ENCODE assay signal across 26 cellular contexts in the genomic region with DNA sequence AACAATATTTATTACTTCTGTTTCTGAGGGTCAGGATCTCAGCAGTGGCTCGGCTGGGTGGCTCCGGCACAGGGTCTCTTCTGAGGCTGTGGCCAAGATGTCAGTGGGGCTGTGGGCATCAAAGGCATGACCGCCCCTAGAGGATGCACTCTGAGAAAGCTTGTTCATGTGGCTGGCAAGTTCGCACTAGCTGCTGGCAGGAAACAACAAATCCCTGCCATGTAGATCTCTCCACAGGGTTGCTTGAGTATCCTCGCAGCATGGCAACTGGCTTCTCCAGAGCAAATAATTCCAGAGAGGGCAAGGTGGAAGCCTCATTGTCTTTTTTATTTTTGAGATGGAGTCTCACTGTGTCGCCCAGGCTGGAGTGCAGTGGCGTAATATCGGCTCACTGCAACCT. TPM values are rescaled to one million over a fixed set of nuclear protein-coding genes. Genes with fewer than 3 reads are reported as not detected.
"Had no signal": no experiment of that assay in that cellular context is flagged by ENCODE, and none has a peak within 500 bp of the region (broad histone marks: within the 10 kb centered on the region; RNA-seq: fewer than 3 reads in every experiment).

No MANE protein-coding gene starts in this region.

- H3K36me3 ChIP-seq: breast epithelium, cardiac muscle cell had no signal

- H3K27ac ChIP-seq: ascending aorta, breast epithelium, cardiac muscle cell, epithelial cell of prostate, esophagus squamous epithelium, gastroesophageal sphincter had no signal

- H3K27ac Mint-ChIP-seq: activated CD4-positive, alpha-beta memory T cell treated with anti-CD3 and anti-CD28 coated beads, Interleukin-2, amount 10 ng/mL, durations not matched to agents 7 days and 5 days; activated CD4-positive, alpha-beta T cell treated with anti-CD3 and anti-CD28 coated beads, Interleukin-2, amount 10 ng/mL, durations not matched to agents 7 days and 5 days; activated naive CD4-positive, alpha-beta T cell treated with anti-CD3 and anti-CD28 coated beads, Interleukin-2, amount 10 ng/mL, durations not matched to agents 7 days and 5 days; activated naive CD8-positive, alpha-beta T cell treated with anti-CD3 and anti-CD28 coated beads, Interleukin-2, amount 10 ng/mL, durations not matched to agents 7 days and 5 days; activated T-cell treated with anti-CD3 and anti-CD28 coated beads, Interleukin-2, amount 50 U/mL, for 24 hours; activated T-cell treated with anti-CD3 and anti-CD28 coated beads, Interleukin-2, amount 50 U/mL, for 72 hours had no signal

- H3K9me3 Mint-ChIP-seq: activated CD4-positive, alpha-beta memory T cell treated with anti-CD3 and anti-CD28 coated beads, Interleukin-2, amount 10 ng/mL, durations not matched to agents 7 days and 5 days; activated CD4-positive, alpha-beta T cell treated with anti-CD3 and anti-CD28 coated beads, Interleukin-2, amount 10 ng/mL, durations not matched to agents 7 days and 5 days; activated naive CD4-positive, alpha-beta T cell treated with anti-CD3 and anti-CD28 coated beads, Interleukin-2, amount 10 ng/mL, durations not matched to agents 7 days and 5 days; activated naive CD4-positive, alpha-beta T cell treated with anti-CD3 and anti-CD28 coated beads, Interleukin-2, amount 50 U/mL, for 72 hours; activated naive CD8-positive, alpha-beta T cell treated with anti-CD3 and anti-CD28 coated beads, Interleukin-2, amount 10 ng/mL, durations not matched to agents 7 days and 5 days; activated T-cell treated with anti-CD3 and anti-CD28 coated beads, Interleukin-2, amount 50 U/mL, for 24 hours; activated T-cell treated with anti-CD3 and anti-CD28 coated beads, Interleukin-2, amount 50 U/mL, for 72 hours had no signal

- DNase-seq: activated CD4-positive, alpha-beta memory T cell treated with anti-CD3 and anti-CD28 coated beads, Interleukin-2, amount 10 ng/mL, durations not matched to agents 7 days and 5 days; activated CD4-positive, alpha-beta T cell treated with anti-CD3 and anti-CD28 coated beads for 1 hour; activated CD4-positive, alpha-beta T cell treated with anti-CD3 and anti-CD28 coated beads for 4 hours; activated CD4-positive, alpha-beta T cell treated with anti-CD3 and anti-CD28 coated beads, Interleukin-2, amount 10 ng/mL, durations not matched to agents 7 days and 5 days; activated CD4-positive, alpha-beta T cell treated with anti-CD3 and anti-CD28 coated beads, Interleukin-2, amount 50 U/mL, for 4 hours; activated CD8-positive, alpha-beta memory T cell treated with anti-CD3 and anti-CD28 coated beads, Interleukin-2, amount 50 U/mL, for 48 hours; activated gamma-delta T cell; activated naive CD4-positive, alpha-beta T cell; activated naive CD4-positive, alpha-beta T cell treated with anti-CD3 and anti-CD28 coated beads, Interleukin-2, amount 10 ng/mL, durations not matched to agents 7 days and 5 days; activated naive CD8-positive, alpha-beta T cell treated with anti-CD3 and anti-CD28 coated beads, Interleukin-2, amount 10 ng/mL, durations not matched to agents 7 days and 5 days; activated T-cell treated with anti-CD3 and anti-CD28 coated beads for 4 hours; activated T-cell treated with anti-CD3 and anti-CD28 coated beads, Interleukin-2, amount 50 U/mL, for 24 hours; activated T-cell treated with anti-CD3 and anti-CD28 coated beads, Interleukin-2, amount 50 U/mL, for 72 hours; central memory CD4-positive, alpha-beta T cell; effector CD8-positive, alpha-beta T cell; esophagus squamous epithelium; foreskin melanocyte; head of caudate nucleus; T-helper 2 cell had no signal

- H3K27me3 Mint-ChIP-seq: activated CD4-positive, alpha-beta memory T cell treated with anti-CD3 and anti-CD28 coated beads, Interleukin-2, amount 10 ng/mL, durations not matched to agents 7 days and 5 days; activated CD4-positive, alpha-beta T cell treated with anti-CD3 and anti-CD28 coated beads, Interleukin-2, amount 10 ng/mL, durations not matched to agents 7 days and 5 days; activated naive CD4-positive, alpha-beta T cell treated with anti-CD3 and anti-CD28 coated beads, Interleukin-2, amount 10 ng/mL, durations not matched to agents 7 days and 5 days; activated naive CD8-positive, alpha-beta T cell treated with anti-CD3 and anti-CD28 coated beads, Interleukin-2, amount 10 ng/mL, durations not matched to agents 7 days and 5 days; activated T-cell treated with anti-CD3 and anti-CD28 coated beads, Interleukin-2, amount 50 U/mL, for 24 hours; brain had no signal

- H3K36me3 Mint-ChIP-seq: activated naive CD4-positive, alpha-beta T cell treated with anti-CD3 and anti-CD28 coated beads, Interleukin-2, amount 50 U/mL, for 72 hours had no signal

- H3K4me1 ChIP-seq: ascending aorta, breast epithelium, esophagus squamous epithelium, gastroesophageal sphincter had no signal

- H3K4me3 ChIP-seq: ascending aorta, breast epithelium, cardiac muscle cell, esophagus squamous epithelium, gastroesophageal sphincter had no signal

- H3K9me3 ChIP-seq: ascending aorta, breast epithelium, esophagus squamous epithelium, gastroesophageal sphincter had no signal

- H3K4me1 Mint-ChIP-seq: activated CD4-positive, alpha-beta T cell treated with anti-CD3 and anti-CD28 coated beads, Interleukin-2, amount 10 ng/mL, durations not matched to agents 7 days and 5 days; activated naive CD4-positive, alpha-beta T cell treated with anti-CD3 and anti-CD28 coated beads, Interleukin-2, amount 10 ng/mL, durations not matched to agents 7 days and 5 days; brain had no signal

- H3K27me3 ChIP-seq: ascending aorta, breast epithelium, cardiac muscle cell, esophagus squamous epithelium, gastroesophageal sphincter had no signal

- H3K4me3 Mint-ChIP-seq: activated CD4-positive, alpha-beta memory T cell treated with anti-CD3 and anti-CD28 coated beads, Interleukin-2, amount 10 ng/mL, durations not matched to agents 7 days and 5 days; activated CD4-positive, alpha-beta T cell treated with anti-CD3 and anti-CD28 coated beads, Interleukin-2, amount 10 ng/mL, durations not matched to agents 7 days and 5 days; activated naive CD4-positive, alpha-beta T cell treated with anti-CD3 and anti-CD28 coated beads, Interleukin-2, amount 10 ng/mL, durations not matched to agents 7 days and 5 days; activated naive CD8-positive, alpha-beta T cell treated with anti-CD3 and anti-CD28 coated beads, Interleukin-2, amount 10 ng/mL, durations not matched to agents 7 days and 5 days; activated T-cell treated with anti-CD3 and anti-CD28 coated beads, Interleukin-2, amount 50 U/mL, for 24 hours; activated T-cell treated with anti-CD3 and anti-CD28 coated beads, Interleukin-2, amount 50 U/mL, for 72 hours; brain had no signal

- ATAC-seq: activated naive CD4-positive, alpha-beta T cell treated with anti-CD3 and anti-CD28 coated beads, Interleukin-2, amount 50 U/mL, for 72 hours; activated T-cell treated with anti-CD3 and anti-CD28 coated beads, Interleukin-2, amount 50 U/mL, for 72 hours; gastroesophageal sphincter had no signal

RNA-seq across cellular contexts. Expression of a gene that starts 13.2 kb away (rescaled TPM):
- total RNA-seq: activated CD4-positive, alpha-beta T cell treated with anti-CD3 and anti-CD28 coated beads, Interleukin-2, amount 10 ng/mL, durations not matched to agents 7 days and 5 days; ascending aorta had no signal

RNA-seq across cellular contexts. Expression of a gene that starts 14.2 kb away (rescaled TPM):
- total RNA-seq: activated CD4-positive, alpha-beta T cell treated with anti-CD3 and anti-CD28 coated beads, Interleukin-2, amount 10 ng/mL, durations not matched to agents 7 days and 5 days; activated naive CD8-positive, alpha-beta T cell treated with anti-CD3 and anti-CD28 coated beads, Interleukin-2, amount 10 ng/mL, durations not matched to agents 7 days and 5 days had no signal
